24 cellular contexts compared by ENCODE assay signal in the genomic region with DNA sequence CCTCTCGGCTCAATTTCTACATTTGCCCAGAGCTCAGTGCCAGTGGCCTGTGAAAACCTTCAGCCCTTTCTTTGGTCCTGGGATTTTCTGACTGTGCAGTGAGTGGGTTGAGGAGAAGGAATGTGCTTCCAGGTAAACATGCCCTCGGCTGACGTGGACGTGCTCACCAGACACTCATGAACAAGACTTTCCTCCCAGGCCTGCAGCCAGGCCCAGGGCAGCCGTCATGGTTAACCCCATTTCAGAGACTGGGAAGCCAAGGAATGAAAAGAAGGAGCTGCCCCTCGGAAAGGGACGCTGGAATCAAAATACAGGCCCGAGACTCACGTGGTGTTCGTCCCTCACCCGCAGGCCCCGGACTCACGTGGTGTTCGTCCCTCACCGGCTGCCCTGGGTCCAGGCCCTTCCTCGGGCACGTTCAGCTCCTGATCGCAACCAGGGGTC. TPM values are rescaled to one million over a fixed set of nuclear protein-coding genes. Genes with fewer than 3 reads are reported as not detected.
DNase-seq lines count a peak whose midpoint lies in the region; ATAC-seq and TF ChIP-seq lines count a peak whose summit lies in the region.
"Had no signal": no experiment of that assay in that cellular context is flagged by ENCODE, and none has a peak within 500 bp of the region (broad histone marks: within the 10 kb centered on the region; RNA-seq: fewer than 3 reads in every experiment).

No MANE protein-coding gene starts in this region.

- no peak overlapping the region for H3K4me3 ChIP-seq in RWPE2 (ENCODE audit: severe bottlenecking)
- H3K4me3 ChIP-seq in esophagus (ENCODE audit: low read depth in 1 of 2, low read length in 2 of 2) = no peak overlapping the region
- H3K4me3 ChIP-seq in lower lobe of right lung = no peak overlapping the region
- H3K4me3 ChIP-seq in sigmoid colon = no peak overlapping the region
- H3K4me3 ChIP-seq: BLaER1 had no signal

- DNase-seq in RWPE2 (ENCODE audit: low spot score) (peak; percentile 42), lower lobe of right lung (no peak), sigmoid colon (peak; percentile 47), retina (no peak), head of caudate nucleus (no peak), T-helper 2 cell (no peak), NOMO-1 treated with dmso at 0.1 percent for 144 hours (lab: John Stamatoyannopoulos, UW; ENCODE audit: unreplicated experiment) (no peak)
- DNase-seq: DMS79, GOT3, MM.1S, NCI-H1092, NCI-H146, NCI-H2081, NCI-H2171 treated with DMSO at 0.1 percent for 48 hours, NCI-H446 treated with DMSO at 0.1 percent for 48 hours, NCI-H748 treated with DMSO at 0.1 percent for 48 hours, OCI-M1, SHP77 treated with DMSO at 0.1 percent for 48 hours had no signal

- ATAC-seq in RWPE2 (ENCODE audit: low read depth) = no peak
- peak; percentile 6 to 56 for ATAC-seq in lower lobe of right lung
- ATAC-seq: HCT116 had no signal

- intact Hi-C loops in lower lobe of right lung (cut with DNase I) = no loop called here
- intact Hi-C loops in sigmoid colon (cut with DNase I) = no loop called here
- intact Hi-C loops in head of caudate nucleus (cut with DNase I) = no loop called here

- TF ChIP-seq POLR2A in sigmoid colon (IDR thresholded peaks at IDR 0.05) = no peak

- no peak for TF ChIP-seq EP300 in sigmoid colon (IDR thresholded peaks at IDR 0.05)

- no peaks in the 10 kb centered on the region for H3K9me3 ChIP-seq in RWPE2 (ENCODE audit: severe bottlenecking)
- H3K9me3 ChIP-seq in esophagus (ENCODE audit: control insufficient read depth in 2 of 2, insufficient read depth in 1 of 2, low read depth in 1 of 2, low read length in 1 of 2) = no peaks in the 10 kb centered on the region
- no peaks in the 10 kb centered on the region for H3K9me3 ChIP-seq in lower lobe of right lung
- H3K9me3 ChIP-seq in sigmoid colon = no peaks in the 10 kb centered on the region
- H3K9me3 ChIP-seq: BLaER1 had no signal

- 85 to 86% methylated on average over 18 of the region's 18 CpGs for WGBS in esophagus, 2 donors
- 96 to 97% methylated on average over 18 of the region's 18 CpGs for WGBS in sigmoid colon, 2 donors

- H3K36me3 ChIP-seq in RWPE2 (ENCODE audit: low read depth) (no peaks in the 10 kb centered on the region), esophagus (ENCODE audit: control insufficient read depth in 2 of 2, insufficient read depth in 2 of 2, low read length in 1 of 2) (no peaks in the 10 kb centered on the region), lower lobe of right lung (no peaks in the 10 kb centered on the region), sigmoid colon (no peaks in the 10 kb centered on the region)
- H3K36me3 ChIP-seq: BLaER1 had no signal

- no peak overlapping the region for H3K27ac ChIP-seq in RWPE2 (ENCODE audit: poor library complexity, severe bottlenecking)
- peak overlapping the region; percentile 91 to 93 for H3K27ac ChIP-seq in esophagus (ENCODE audit: low read depth in 2 of 2, low read length in 1 of 2)
- no peak overlapping the region for H3K27ac ChIP-seq in lower lobe of right lung
- H3K27ac ChIP-seq in sigmoid colon = peak overlapping the region in 1 of 4 donors; percentile 59
- H3K27ac ChIP-seq: BLaER1 had no signal

- H3K4me1 ChIP-seq in RWPE2 (ENCODE audit: insufficient read depth, poor library complexity, severe bottlenecking) (peaks cover 5% of the 10 kb centered on the region), esophagus (ENCODE audit: control insufficient read depth in 2 of 2, insufficient read depth in 2 of 2, low read length in 1 of 2) (peaks cover 14 to 56% of the 10 kb centered on the region in 2 donors), lower lobe of right lung (peaks cover 8% of the 10 kb centered on the region), sigmoid colon (peaks cover 0 to 14% (median 0%) of the 10 kb centered on the region in 4 donors)

- H3K27me3 ChIP-seq in RWPE2 (ENCODE audit: insufficient read depth, poor library complexity, severe bottlenecking) (no peaks in the 10 kb centered on the region), esophagus (ENCODE audit: control insufficient read depth in 1 of 2, insufficient read depth in 2 of 2, low read length in 2 of 2) (no peaks in the 10 kb centered on the region), lower lobe of right lung (ENCODE audit: low read depth) (no peaks in the 10 kb centered on the region), sigmoid colon (no peaks in the 10 kb centered on the region)
- H3K27me3 ChIP-seq: BLaER1 had no signal

- no peak for TF ChIP-seq CTCF in RWPE2 (IDR thresholded peaks at IDR 0.05; ENCODE audit: poor library complexity, severe bottlenecking)
- TF ChIP-seq CTCF in lower lobe of right lung (IDR thresholded peaks at IDR 0.05) = no peak
- no peak for TF ChIP-seq CTCF in sigmoid colon (IDR thresholded peaks at IDR 0.05)

RNA-seq across cellular contexts. Expression of gene CALML5, which starts 8.8 kb away (rescaled TPM):
- polyA plus RNA-seq in esophagus = 100 to 1,000 TPM in 1 of 2 donors, 10 to 100 TPM in 1; 75.9 to 185 TPM
- total RNA-seq in lower lobe of right lung = not detected
- not detected for total RNA-seq in sigmoid colon
- polyA plus RNA-seq in sigmoid colon = not detected
- total RNA-seq: A673; CD8-positive, alpha-beta memory T cell; LHCN-M2 had no signal
- polyA plus RNA-seq: CD8-positive, alpha-beta memory T cell had no signal

RNA-seq across cellular contexts. Expression of gene CALML3, which starts 16.6 kb away (rescaled TPM):
- polyA plus RNA-seq in esophagus (100 to 1,000 TPM; 224 to 330 TPM), sigmoid colon (under 1 TPM in 1 of 3 donors, not detected in 2; 0.15 TPM)
- total RNA-seq in lower lobe of right lung (not detected), sigmoid colon (not detected)
- total RNA-seq: A673; CD8-positive, alpha-beta memory T cell; LHCN-M2 had no signal
- polyA plus RNA-seq: CD8-positive, alpha-beta memory T cell had no signal

Comparison
In these comparisons a context has a peak if more than half of its experiments do, and no peak if none do; other contexts are left out.
1. DNase-seq: peak in RWPE2 (single experiment) and sigmoid colon (single experiment); none in lower lobe of right lung (single experiment), retina (single experiment), head of caudate nucleus (0 of 42), T-helper 2 cell (0 of 5) and NOMO-1 treated with dmso at 0.1 percent for 144 hours (single experiment).
2. H3K27ac ChIP-seq: peak in esophagus (2 of 2); none in RWPE2 (single experiment) and lower lobe of right lung (single experiment).